ENCODE assay signal across 2 cellular contexts in genomic region chr6:3041606-3042005, GRCh38.
TF ChIP-seq lines count a peak whose summit lies in the region.

No MANE protein-coding gene starts in this region.

TF ChIP-seq in HepG2, 621 proteins besides CTCF, POLR2A, EP300 and RAD21:
- TF ChIP-seq AKAP8 (CRISPR knock-in tag; IDR thresholded peaks at IDR 0.05) = no peak
- TF ChIP-seq, protein P1, sequence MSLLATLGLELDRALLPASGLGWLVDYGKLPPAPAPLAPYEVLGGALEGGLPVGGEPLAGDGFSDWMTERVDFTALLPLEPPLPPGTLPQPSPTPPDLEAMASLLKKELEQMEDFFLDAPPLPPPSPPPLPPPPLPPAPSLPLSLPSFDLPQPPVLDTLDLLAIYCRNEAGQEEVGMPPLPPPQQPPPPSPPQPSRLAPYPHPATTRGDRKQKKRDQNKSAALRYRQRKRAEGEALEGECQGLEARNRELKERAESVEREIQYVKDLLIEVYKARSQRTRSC (CRISPR knock-in tag; IDR thresholded peaks at IDR 0.05; ENCODE audit: low read depth) = no peak
TF ChIP-seq in HepG2: peak in this region for 0.

TF ChIP-seq in H1, 55 proteins besides CTCF, POLR2A, EP300 and RAD21:
- TF ChIP-seq BRCA1 (IDR thresholded peaks at IDR 0.05; ENCODE audit: low read depth, low read length) = no peak
- no peak for TF ChIP-seq RNF2 (IDR thresholded peaks at IDR 0.05; ENCODE audit: borderline replicate concordance, low read depth, low read length, missing control alignments, poor library complexity, severe bottlenecking)
- TF ChIP-seq CHD7 (IDR thresholded peaks at IDR 0.05; ENCODE audit: insufficient replicate concordance, low read length) = no peak
- TF ChIP-seq NRF1 (IDR thresholded peaks at IDR 0.05; ENCODE audit: low read depth, low read length) = no peak
- TF ChIP-seq HDAC2 (IDR thresholded peaks at IDR 0.05; ENCODE audit: borderline replicate concordance in 1 of 2, low read depth in 2 of 2, low read length in 2 of 2) = no peak
- TF ChIP-seq SIX5 (IDR thresholded peaks at IDR 0.05; ENCODE audit: low read depth, low read length) = no peak
- TF ChIP-seq SP4 (IDR thresholded peaks at IDR 0.05; ENCODE audit: low read length) = no peak
- TF ChIP-seq POLR2AphosphoS5 (IDR thresholded peaks at IDR 0.05; ENCODE audit: low read depth, low read length) = no peak
- TF ChIP-seq, protein P2, sequence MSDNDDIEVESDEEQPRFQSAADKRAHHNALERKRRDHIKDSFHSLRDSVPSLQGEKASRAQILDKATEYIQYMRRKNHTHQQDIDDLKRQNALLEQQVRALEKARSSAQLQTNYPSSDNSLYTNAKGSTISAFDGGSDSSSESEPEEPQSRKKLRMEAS (IDR thresholded peaks at IDR 0.05) = no peak
